9 cellular contexts compared by ENCODE assay signal in genomic region chr3:122245513-122246174, GRCh38.
DNase-seq lines count a peak whose midpoint lies in the region; ATAC-seq and TF ChIP-seq lines count a peak whose summit lies in the region.
"Had no signal": no experiment of that assay in that cellular context is flagged by ENCODE, and none has a peak within 500 bp of the region (broad histone marks: within the 10 kb centered on the region; RNA-seq: fewer than 3 reads in every experiment).

No MANE protein-coding gene starts in this region.

- ATAC-seq in CD4-positive, CD25-positive, alpha-beta regulatory T cell (ENCODE audit: low read depth in 2 of 2) = no peak
- ATAC-seq in HG03175 (IDR thresholded peaks at IDR 0.05; ENCODE audit: unreplicated experiment) = peak; percentile 58
- no peak for ATAC-seq in HG02884 (IDR thresholded peaks at IDR 0.05; ENCODE audit: unreplicated experiment)
- ATAC-seq: K562 had no signal

- no peaks in the 10 kb centered on the region for H3K9me3 ChIP-seq in CD4-positive, CD25-positive, alpha-beta regulatory T cell (ENCODE audit: control insufficient read depth in 2 of 2, low read length in 2 of 2)

- DNase-seq in CD4-positive, CD25-positive, alpha-beta regulatory T cell = peak in 1 of 3 donors; percentile 41
- no peak for DNase-seq in activated T-helper 1 cell treated with anti-CD3 and anti-CD28 coated beads, Interleukin-12 subunit alpha, Interleukin-12 subunit beta, Interleukin-2, Interleukin-4 antibody, amounts not matched to agents 30 ng/mL and 10 ng/mL and 1 ng/mL, durations not matched to agents 14 hours and 24 hours and 36 hours (ENCODE audit: low spot score)
- DNase-seq in mesothelial cell of epicardium (ENCODE audit: low spot score in 2 of 2, unreplicated experiment in 2 of 2) = no peak
- no peak for DNase-seq in substantia nigra (lab: John Stamatoyannopoulos, UW)
- DNase-seq in H4 (ENCODE audit: low spot score) = no peak
- DNase-seq in cortex of kidney (lab: John Stamatoyannopoulos, UW) = no peak

- peak; percentile 48 for TF ChIP-seq CTCF in mesothelial cell of epicardium (IDR thresholded peaks at IDR 0.05; ENCODE audit: unreplicated experiment)

- no peak overlapping the region for H3K27ac ChIP-seq in CD4-positive, CD25-positive, alpha-beta regulatory T cell (ENCODE audit: insufficient read depth, low read length, poor library complexity, severe bottlenecking)
- no peak overlapping the region for H3K27ac ChIP-seq in substantia nigra (ENCODE audit: low read depth, low read length, poor library complexity, severe bottlenecking)

- intact Hi-C loops in activated T-helper 1 cell treated with anti-CD3 and anti-CD28 coated beads, Interleukin-12 subunit alpha, Interleukin-12 subunit beta, Interleukin-2, Interleukin-4 antibody, amounts not matched to agents 30 ng/mL and 10 ng/mL and 1 ng/mL, durations not matched to agents 14 hours and 24 hours and 36 hours (cut with micrococcal nuclease) = loop anchor here (1.0 kb wide), 1 partner anchor 10 kb away; no protein-coding TSS in a partner anchor

- H3K36me3 ChIP-seq in CD4-positive, CD25-positive, alpha-beta regulatory T cell (ENCODE audit: control insufficient read depth, insufficient read depth, low read length) = no peaks in the 10 kb centered on the region

- peaks cover 0 to 3% (median 0%) of the 10 kb centered on the region in 7 donors for H3K9me3 Mint-ChIP-seq in CD4-positive, CD25-positive, alpha-beta regulatory T cell
- H3K9me3 Mint-ChIP-seq in activated T-helper 1 cell treated with anti-CD3 and anti-CD28 coated beads, Interleukin-12 subunit alpha, Interleukin-12 subunit beta, Interleukin-2, Interleukin-4 antibody, amounts not matched to agents 30 ng/mL and 10 ng/mL and 1 ng/mL, durations not matched to agents 14 hours and 24 hours and 36 hours = no peaks in the 10 kb centered on the region
- H3K9me3 Mint-ChIP-seq in mesothelial cell of epicardium = no peaks in the 10 kb centered on the region

- H3K4me3 ChIP-seq in CD4-positive, CD25-positive, alpha-beta regulatory T cell (ENCODE audit: low read depth, low read length) = peak overlapping the region; percentile 43
- H3K4me3 ChIP-seq: K562 had no signal

- no peaks in the 10 kb centered on the region for H3K36me3 Mint-ChIP-seq in CD4-positive, CD25-positive, alpha-beta regulatory T cell
- H3K36me3 Mint-ChIP-seq in activated T-helper 1 cell treated with anti-CD3 and anti-CD28 coated beads, Interleukin-12 subunit alpha, Interleukin-12 subunit beta, Interleukin-2, Interleukin-4 antibody, amounts not matched to agents 30 ng/mL and 10 ng/mL and 1 ng/mL, durations not matched to agents 14 hours and 24 hours and 36 hours (ENCODE audit: low read depth) = no peaks in the 10 kb centered on the region
- no peaks in the 10 kb centered on the region for H3K36me3 Mint-ChIP-seq in mesothelial cell of epicardium

- H3K27ac Mint-ChIP-seq in CD4-positive, CD25-positive, alpha-beta regulatory T cell = no peak overlapping the region
- H3K27ac Mint-ChIP-seq in activated T-helper 1 cell treated with anti-CD3 and anti-CD28 coated beads, Interleukin-12 subunit alpha, Interleukin-12 subunit beta, Interleukin-2, Interleukin-4 antibody, amounts not matched to agents 30 ng/mL and 10 ng/mL and 1 ng/mL, durations not matched to agents 14 hours and 24 hours and 36 hours = peak overlapping the region; percentile 36
- no peak overlapping the region for H3K27ac Mint-ChIP-seq in mesothelial cell of epicardium

- peaks cover 3% of the 10 kb centered on the region for H3K4me1 ChIP-seq in CD4-positive, CD25-positive, alpha-beta regulatory T cell (ENCODE audit: control insufficient read depth, insufficient read depth, low read length, poor library complexity, severe bottlenecking)

- H3K4me3 Mint-ChIP-seq in CD4-positive, CD25-positive, alpha-beta regulatory T cell = peak overlapping the region in 1 of 4 donors; percentile 45
- H3K4me3 Mint-ChIP-seq in activated T-helper 1 cell treated with anti-CD3 and anti-CD28 coated beads, Interleukin-12 subunit alpha, Interleukin-12 subunit beta, Interleukin-2, Interleukin-4 antibody, amounts not matched to agents 30 ng/mL and 10 ng/mL and 1 ng/mL, durations not matched to agents 14 hours and 24 hours and 36 hours = peak overlapping the region; percentile 63
- no peak overlapping the region for H3K4me3 Mint-ChIP-seq in mesothelial cell of epicardium

- H3K27me3 ChIP-seq in CD4-positive, CD25-positive, alpha-beta regulatory T cell (ENCODE audit: control insufficient read depth, insufficient read depth, low read length) = peaks cover 9% of the 10 kb centered on the region

- H3K4me1 Mint-ChIP-seq in CD4-positive, CD25-positive, alpha-beta regulatory T cell = peaks cover 5 to 7% (median 5%) of the 10 kb centered on the region in 4 donors
- peaks cover 14% of the 10 kb centered on the region for H3K4me1 Mint-ChIP-seq in activated T-helper 1 cell treated with anti-CD3 and anti-CD28 coated beads, Interleukin-12 subunit alpha, Interleukin-12 subunit beta, Interleukin-2, Interleukin-4 antibody, amounts not matched to agents 30 ng/mL and 10 ng/mL and 1 ng/mL, durations not matched to agents 14 hours and 24 hours and 36 hours (ENCODE audit: low read depth)
- H3K4me1 Mint-ChIP-seq in mesothelial cell of epicardium = peaks cover 6% of the 10 kb centered on the region

- peaks cover 50% of the 10 kb centered on the region for H3K27me3 Mint-ChIP-seq in CD4-positive, CD25-positive, alpha-beta regulatory T cell
- H3K27me3 Mint-ChIP-seq in activated T-helper 1 cell treated with anti-CD3 and anti-CD28 coated beads, Interleukin-12 subunit alpha, Interleukin-12 subunit beta, Interleukin-2, Interleukin-4 antibody, amounts not matched to agents 30 ng/mL and 10 ng/mL and 1 ng/mL, durations not matched to agents 14 hours and 24 hours and 36 hours (ENCODE audit: insufficient read depth) = peaks cover 36% of the 10 kb centered on the region
- H3K27me3 Mint-ChIP-seq in mesothelial cell of epicardium (ENCODE audit: low read depth) = peaks cover 48% of the 10 kb centered on the region
